Comparison of ENCODE assay signal across 8 cellular contexts in the genomic region with DNA sequence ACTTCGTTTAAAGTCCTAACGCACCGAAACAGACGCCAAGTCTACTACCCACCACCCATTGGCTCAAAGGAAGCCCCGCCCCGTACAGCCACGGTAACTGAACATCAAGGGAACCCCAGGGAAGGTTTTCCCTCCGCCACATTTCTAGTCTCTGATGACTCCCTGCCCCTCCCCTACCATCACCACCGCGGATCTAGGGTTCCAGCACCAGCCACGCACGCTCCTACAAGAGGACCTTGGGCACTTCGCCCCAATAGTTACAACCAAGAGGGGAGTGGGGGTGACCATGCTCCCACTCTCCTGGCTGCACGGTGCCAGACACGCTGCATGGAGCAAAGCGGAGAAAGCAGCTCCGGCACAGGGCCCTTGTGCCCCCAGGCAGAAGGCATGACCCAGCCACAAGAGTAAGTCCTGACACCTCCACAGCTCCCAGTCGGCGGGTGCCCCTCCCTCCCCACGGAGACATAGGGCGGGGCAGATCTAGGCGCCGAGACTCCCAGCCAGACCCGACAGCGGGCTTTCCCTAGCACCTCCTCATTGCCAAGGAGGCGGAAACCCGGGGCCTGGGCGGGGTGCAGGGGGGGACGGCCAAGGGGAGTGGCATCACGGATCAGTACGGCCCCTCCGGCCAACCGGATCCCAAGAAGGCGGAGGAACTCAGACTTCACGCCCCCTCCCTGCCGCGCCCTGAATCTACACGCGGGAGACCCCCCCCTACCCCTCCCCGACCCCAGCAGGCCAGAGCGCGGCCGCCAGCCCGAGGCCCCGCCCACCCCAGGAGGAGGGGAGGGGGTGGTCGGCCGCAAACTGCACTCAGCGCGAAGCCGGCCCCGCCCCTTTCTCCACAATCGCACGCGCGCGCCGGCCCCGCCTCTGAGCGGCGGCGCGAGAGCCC. TPM values are rescaled to one million over a fixed set of nuclear protein-coding genes. Genes with fewer than 3 reads are reported as not detected.
DNase-seq lines count a peak whose midpoint lies in the region.

No MANE protein-coding gene starts in this region.

- WGBS in neuronal stem cell (ENCODE audit: extremely low coverage in 2 of 2, insufficient read length in 2 of 2, insufficient replicate concordance in 1 of 2), 2 donors = no CpG with 5 or more reads among the region's 62 CpGs

- H3K4me3 ChIP-seq in HAP-1 = peak overlapping the region; percentile 79
- H3K4me3 ChIP-seq in SJSA1 = peak overlapping the region; percentile 51
- H3K4me3 ChIP-seq in neuronal stem cell (ENCODE audit: low read length in 2 of 2) = peak overlapping the region; percentile 62 to 86
- H3K4me3 ChIP-seq in stomach smooth muscle (ENCODE audit: low read length in 2 of 2) = peak overlapping the region; percentile 80 to 93

- H2BK15ac ChIP-seq in neuronal stem cell (ENCODE audit: low read length) = no peak overlapping the region

- peak overlapping the region; percentile 98 for H2BK5ac ChIP-seq in neuronal stem cell (ENCODE audit: low read length)

- H3K14ac ChIP-seq in neuronal stem cell (ENCODE audit: low read length) = peak overlapping the region; percentile 63

- in situ Hi-C loops in HAP-1 (cut with MboI; ENCODE audit: low sequenced_read_pairs) = no loop called here

- peak overlapping the region; percentile 98 for H3K23ac ChIP-seq in neuronal stem cell (ENCODE audit: low read depth, low read length, poor library complexity)

- H3K4me1 ChIP-seq in HAP-1 (peaks cover 24% of the 10 kb centered on the region), SJSA1 (replicated peaks) (peaks cover 27% of the 10 kb centered on the region), neuronal stem cell (ENCODE audit: control insufficient read depth in 2 of 2, insufficient read depth in 1 of 2, low read depth in 1 of 2, low read length in 2 of 2) (peaks cover 0 to 3% of the 10 kb centered on the region in 2 donors), stomach smooth muscle (ENCODE audit: control insufficient read depth, insufficient read depth, low read length) (peaks cover 39% of the 10 kb centered on the region)

- no peak overlapping the region for H2BK120ac ChIP-seq in neuronal stem cell (ENCODE audit: low read depth, low read length)

- peak overlapping the region; percentile 78 for H3K4me2 ChIP-seq in neuronal stem cell (ENCODE audit: insufficient read depth, low read length, poor library complexity, severe bottlenecking)

- H3K36me3 ChIP-seq in HAP-1 (replicated peaks) = peaks cover 15% of the 10 kb centered on the region
- peaks cover 21% of the 10 kb centered on the region for H3K36me3 ChIP-seq in SJSA1
- H3K36me3 ChIP-seq in neuronal stem cell (replicated peaks in 1 of 2; ENCODE audit: control insufficient read depth in 2 of 2, insufficient read depth in 2 of 2, low read length in 2 of 2) = peaks cover 1 to 25% of the 10 kb centered on the region in 2 donors
- H3K36me3 ChIP-seq in stomach smooth muscle (ENCODE audit: control insufficient read depth in 2 of 2, insufficient read depth in 2 of 2, low read length in 2 of 2) = peaks cover 0 to 2% of the 10 kb centered on the region in 2 donors

- H3K27me3 ChIP-seq in HAP-1 (ENCODE audit: low read depth) = no peaks in the 10 kb centered on the region; the same call in 1 of the 2 replicates
- no peaks in the 10 kb centered on the region for H3K27me3 ChIP-seq in SJSA1 (replicated peaks)
- no peaks in the 10 kb centered on the region for H3K27me3 ChIP-seq in neuronal stem cell (ENCODE audit: control insufficient read depth in 3 of 3, insufficient read depth in 3 of 3, low read depth in 1 of 3, low read length in 3 of 3)
- H3K27me3 ChIP-seq in stomach smooth muscle (ENCODE audit: control insufficient read depth in 1 of 2, insufficient read depth in 2 of 2, low read length in 2 of 2) = no peaks in the 10 kb centered on the region

- H4K8ac ChIP-seq in neuronal stem cell (ENCODE audit: low read depth, low read length) = no peak overlapping the region

- H2BK12ac ChIP-seq in neuronal stem cell (ENCODE audit: low read length) = peak overlapping the region; percentile 92

- H3K9me3 ChIP-seq in HAP-1 = no peaks in the 10 kb centered on the region; the same call in 1 of the 2 replicates
- no peaks in the 10 kb centered on the region for H3K9me3 ChIP-seq in SJSA1 (replicated peaks)
- peaks cover 0 to 3% of the 10 kb centered on the region in 2 donors for H3K9me3 ChIP-seq in neuronal stem cell (replicated peaks in 1 of 2; ENCODE audit: control insufficient read depth in 2 of 2, insufficient read depth in 1 of 2, low read depth in 1 of 2, low read length in 2 of 2)
- H3K9me3 ChIP-seq in stomach smooth muscle (ENCODE audit: control insufficient read depth in 2 of 2, low read length in 2 of 2) = no peaks in the 10 kb centered on the region

- peaks cover 14% of the 10 kb centered on the region for H3K79me1 ChIP-seq in neuronal stem cell (ENCODE audit: low read depth, low read length)

- no peak overlapping the region for H3K4ac ChIP-seq in neuronal stem cell (ENCODE audit: low read length)

- H4K91ac ChIP-seq in neuronal stem cell (ENCODE audit: low read depth, low read length, poor library complexity) = no peak overlapping the region

- H3K18ac ChIP-seq in neuronal stem cell (ENCODE audit: low read length) = peak overlapping the region; percentile 92

- peak overlapping the region; percentile 5; the same call in 1 of the 2 replicates for H3K27ac ChIP-seq in SJSA1
- peak overlapping the region; percentile 78 for H3K27ac ChIP-seq in neuronal stem cell (replicated peaks; ENCODE audit: low read length)
- H3K27ac ChIP-seq in stomach smooth muscle (ENCODE audit: low read length) = peak overlapping the region; percentile 73

- peak overlapping the region; percentile 58 for H2AFZ ChIP-seq in neuronal stem cell (ENCODE audit: low read length)

- peak overlapping the region; percentile 92 for H3K9ac ChIP-seq in neuronal stem cell (ENCODE audit: low read depth, low read length, poor library complexity)
- H3K9ac ChIP-seq in stomach smooth muscle (ENCODE audit: low read length in 2 of 2) = peak overlapping the region; percentile 29 to 55

- DNase-seq in DMS153 treated with DMSO at 0.1 percent for 48 hours (lab: John Stamatoyannopoulos, UW; ENCODE audit: unreplicated experiment) (peak; percentile 72), HAP-1 (ENCODE audit: low spot score in 2 of 2) (peak; percentile 100), NAMALWA (ENCODE audit: low spot score) (peak; percentile 97), SJSA1 (ENCODE audit: low read depth in 1 of 2, low spot score in 2 of 2) (peak; percentile 93 to 99), foreskin melanocyte (peak; percentile 92), neuronal stem cell (ENCODE audit: low spot score) (peak; percentile 97)
- peak; percentile 85 to 98 (median 94) for DNase-seq in activated naive CD4-positive, alpha-beta T cell (lab: John Stamatoyannopoulos, UW)

- H2AK5ac ChIP-seq in neuronal stem cell (ENCODE audit: low read depth, low read length) = peak overlapping the region; percentile 89

RNA-seq across cellular contexts. Expression of a gene that starts 0.9 kb away (rescaled TPM):
- 11.7 and 29.4 TPM in 2 replicates for total RNA-seq in SJSA1 (2014; rRNA removed; shearing (Covaris generic))
- polyA plus RNA-seq in neuronal stem cell (2013, experiment 1 of 2) = 42.9 TPM
- polyA plus RNA-seq in neuronal stem cell (2013, experiment 2 of 2) = 43.4 TPM

Comparison
In these comparisons a context has a peak if more than half of its experiments do, and no peak if none do; other contexts are left out.
1. Peak in every context shown above with its lines: DNase-seq, H3K4me3 ChIP-seq and H3K27ac ChIP-seq.
2. H3K27ac ChIP-seq: peak in every context shown above with its lines; median percentile 78 in neuronal stem cell; 73 in stomach smooth muscle; 5 in SJSA1.